ENCODE assay signal across 13 cellular contexts in the genomic region with DNA sequence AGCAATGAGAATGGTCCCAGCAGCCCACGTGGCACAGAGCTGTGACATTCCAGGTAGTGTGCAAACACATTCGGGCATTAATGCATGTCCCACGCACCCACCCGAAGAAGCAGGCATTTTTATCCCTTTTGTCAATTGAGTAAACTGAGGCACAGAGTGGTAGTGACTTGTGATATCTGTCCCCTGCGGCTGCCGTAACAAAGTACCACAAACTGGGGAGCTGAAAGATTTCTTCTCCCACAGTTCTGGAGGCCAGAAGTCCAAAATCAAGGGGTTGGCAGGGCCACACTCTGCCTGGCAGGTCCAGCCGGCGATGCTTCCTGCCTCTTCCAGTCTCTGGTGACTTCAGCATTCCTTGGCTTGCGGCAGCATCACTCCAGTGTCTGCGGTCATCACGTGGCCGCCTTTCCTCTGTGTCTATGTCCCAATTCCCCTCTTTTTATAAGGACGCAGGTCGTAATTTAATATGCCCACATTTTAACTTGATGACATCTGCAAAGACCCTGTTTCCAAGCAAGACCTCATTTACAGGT.
DNase-seq lines count a peak whose midpoint lies in the region; ATAC-seq and TF ChIP-seq lines count a peak whose summit lies in the region.
"Had no signal": no experiment of that assay in that cellular context is flagged by ENCODE, and none has a peak within 500 bp of the region (broad histone marks: within the 10 kb centered on the region; RNA-seq: fewer than 3 reads in every experiment).

No MANE protein-coding gene starts in this region.

- H3K27ac Mint-ChIP-seq in activated naive CD4-positive, alpha-beta T cell treated with anti-CD3 and anti-CD28 coated beads, Interleukin-2, amount 50 U/mL, for 72 hours: no peak overlapping the region
- H3K27ac Mint-ChIP-seq in chondrocyte (ENCODE audit: unreplicated experiment) (peak overlapping the region; percentile 68), type B pancreatic cell (peak overlapping the region; percentile 81)
- no peak overlapping the region for H3K27ac Mint-ChIP-seq in natural killer cell treated with Interleukin-12 subunit alpha and Interleukin-12 subunit beta and Interleukin-15 and Interleukin-18, amount 100 ng/mL, for 72 hours
- H3K27ac Mint-ChIP-seq: naive B cell; T-helper 2 cell treated with Interferon-gamma antibody and Interleukin-4, amounts not matched to agents 5 μg/mL and 100 μg/mL, for 36 hours had no signal

- no peak for TF ChIP-seq CTCF in chondrocyte (IDR thresholded peaks at IDR 0.05)
- TF ChIP-seq CTCF in type B pancreatic cell (conservative IDR thresholded peaks at IDR 0.05): no peak

- peaks cover 0 to 4% of the 10 kb centered on the region in 2 donors for H3K9me3 Mint-ChIP-seq in activated naive CD4-positive, alpha-beta T cell treated with anti-CD3 and anti-CD28 coated beads, Interleukin-2, amount 50 U/mL, for 72 hours
- no peaks in the 10 kb centered on the region for H3K9me3 Mint-ChIP-seq in chondrocyte (ENCODE audit: low read depth)
- no peaks in the 10 kb centered on the region for H3K9me3 Mint-ChIP-seq in natural killer cell treated with Interleukin-12 subunit alpha and Interleukin-12 subunit beta and Interleukin-15 and Interleukin-18, amount 100 ng/mL, for 72 hours
- H3K9me3 Mint-ChIP-seq in type B pancreatic cell: no peaks in the 10 kb centered on the region
- H3K9me3 Mint-ChIP-seq: T-helper 2 cell treated with Interferon-gamma antibody and Interleukin-4, amounts not matched to agents 5 μg/mL and 100 μg/mL, for 36 hours had no signal

- no peak overlapping the region for H3K4me3 Mint-ChIP-seq in chondrocyte (ENCODE audit: unreplicated experiment)
- H3K4me3 Mint-ChIP-seq in natural killer cell treated with Interleukin-12 subunit alpha and Interleukin-12 subunit beta and Interleukin-15 and Interleukin-18, amount 100 ng/mL, for 72 hours: no peak overlapping the region
- peak overlapping the region; percentile 58 for H3K4me3 Mint-ChIP-seq in type B pancreatic cell
- H3K4me3 Mint-ChIP-seq: naive B cell; T-helper 2 cell treated with Interferon-gamma antibody and Interleukin-4, amounts not matched to agents 5 μg/mL and 100 μg/mL, for 36 hours had no signal

- H3K4me1 Mint-ChIP-seq in chondrocyte (ENCODE audit: low read depth) (peaks cover 44% of the 10 kb centered on the region), type B pancreatic cell (ENCODE audit: unreplicated experiment) (peaks cover 36% of the 10 kb centered on the region)
- no peaks in the 10 kb centered on the region for H3K4me1 Mint-ChIP-seq in natural killer cell treated with Interleukin-12 subunit alpha and Interleukin-12 subunit beta and Interleukin-15 and Interleukin-18, amount 100 ng/mL, for 72 hours (ENCODE audit: low read depth in 2 of 2)

- no peaks in the 10 kb centered on the region for H3K36me3 Mint-ChIP-seq in activated naive CD4-positive, alpha-beta T cell treated with anti-CD3 and anti-CD28 coated beads, Interleukin-2, amount 50 U/mL, for 72 hours
- no peaks in the 10 kb centered on the region for H3K36me3 Mint-ChIP-seq in chondrocyte (ENCODE audit: low read depth)
- H3K36me3 Mint-ChIP-seq in natural killer cell treated with Interleukin-12 subunit alpha and Interleukin-12 subunit beta and Interleukin-15 and Interleukin-18, amount 100 ng/mL, for 72 hours: no peaks in the 10 kb centered on the region
- H3K36me3 Mint-ChIP-seq in type B pancreatic cell: no peaks in the 10 kb centered on the region

- no peak for ATAC-seq in activated naive CD4-positive, alpha-beta T cell treated with anti-CD3 and anti-CD28 coated beads, Interleukin-2, amount 50 U/mL, for 72 hours
- no peak for ATAC-seq in natural killer cell treated with Interleukin-12 subunit alpha and Interleukin-12 subunit beta and Interleukin-15 and Interleukin-18, amount 100 ng/mL, for 72 hours
- ATAC-seq in GM21423 (IDR thresholded peaks at IDR 0.05; ENCODE audit: unreplicated experiment): no peak

- DNase-seq in activated naive CD4-positive, alpha-beta T cell treated with anti-CD3 and anti-CD28 coated beads, Interleukin-2, amount 50 U/mL, for 72 hours (ENCODE audit: low spot score in 2 of 2): peak; percentile 0 to 23
- no peak for DNase-seq in activated naive CD4-positive, alpha-beta T cell (lab: John Stamatoyannopoulos, UW)
- DNase-seq in chondrocyte (ENCODE audit: low spot score): no peak
- DNase-seq in natural killer cell treated with Interleukin-12 subunit alpha and Interleukin-12 subunit beta and Interleukin-15 and Interleukin-18, amount 100 ng/mL, for 72 hours (ENCODE audit: low spot score): peak; percentile 38
- no peak for DNase-seq in type B pancreatic cell (ENCODE audit: extremely low spot score, unreplicated experiment)
- no peak for DNase-seq in AG08395 (ENCODE audit: low spot score)
- DNase-seq in DMS153 treated with DMSO at 0.1 percent for 48 hours (lab: John Stamatoyannopoulos, UW; ENCODE audit: unreplicated experiment): no peak
- DNase-seq: activated CD4-positive, alpha-beta T cell treated with anti-CD3 and anti-CD28 coated beads, Interleukin-2, amount 50 U/mL, for 4 hours; activated gamma-delta T cell treated with Interleukin-2 at 50 U/mL for 16 hours; naive B cell; stimulated activated naive CD4-positive, alpha-beta T cell had no signal

- peaks cover 1% of the 10 kb centered on the region for H3K27me3 Mint-ChIP-seq in chondrocyte (ENCODE audit: low read depth)
- H3K27me3 Mint-ChIP-seq in natural killer cell treated with Interleukin-12 subunit alpha and Interleukin-12 subunit beta and Interleukin-15 and Interleukin-18, amount 100 ng/mL, for 72 hours: peaks cover 9 to 12% of the 10 kb centered on the region in 2 donors
- H3K27me3 Mint-ChIP-seq in type B pancreatic cell: no peaks in the 10 kb centered on the region

Comparison
In these comparisons a context has a peak if more than half of its experiments do, and no peak if none do; other contexts are left out.
1. DNase-seq: peak in activated naive CD4-positive, alpha-beta T cell treated with anti-CD3 and anti-CD28 coated beads, Interleukin-2, amount 50 U/mL, for 72 hours (2 of 2) and natural killer cell treated with Interleukin-12 subunit alpha and Interleukin-12 subunit beta and Interleukin-15 and Interleukin-18, amount 100 ng/mL, for 72 hours (single experiment); none in activated naive CD4-positive, alpha-beta T cell (0 of 4), chondrocyte (single experiment), type B pancreatic cell (single experiment), AG08395 (single experiment) and DMS153 treated with DMSO at 0.1 percent for 48 hours (single experiment).
2. H3K27ac Mint-ChIP-seq: peak in chondrocyte (single experiment) and type B pancreatic cell (single experiment); none in activated naive CD4-positive, alpha-beta T cell treated with anti-CD3 and anti-CD28 coated beads, Interleukin-2, amount 50 U/mL, for 72 hours (0 of 2) and natural killer cell treated with Interleukin-12 subunit alpha and Interleukin-12 subunit beta and Interleukin-15 and Interleukin-18, amount 100 ng/mL, for 72 hours (0 of 2).